Comparison of ENCODE assay signal across 1 cellular context in the genomic region with DNA sequence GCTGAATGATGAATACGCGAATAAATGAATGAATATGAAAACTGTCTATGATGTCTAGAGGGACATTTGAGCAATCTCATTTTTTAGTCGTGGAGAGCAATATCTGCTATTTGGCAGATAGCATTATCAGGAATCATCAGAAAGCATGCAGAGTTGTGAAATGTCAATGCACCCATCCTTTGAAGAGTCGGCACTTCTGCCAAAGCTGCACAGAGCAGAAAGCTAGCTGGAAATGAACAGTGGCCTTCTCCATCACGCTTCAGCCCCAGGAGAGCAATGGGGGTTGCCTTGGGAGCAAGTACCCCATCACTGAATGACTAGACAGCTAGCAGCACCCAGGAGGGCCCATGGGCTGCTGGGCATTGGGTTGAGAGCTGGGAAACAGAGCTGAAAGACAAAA.
TF ChIP-seq lines count a peak whose summit lies in the region.

No MANE protein-coding gene starts in this region.

TF ChIP-seq in H1, 55 proteins besides CTCF, POLR2A, EP300 and RAD21:
- TF ChIP-seq, protein P1, sequence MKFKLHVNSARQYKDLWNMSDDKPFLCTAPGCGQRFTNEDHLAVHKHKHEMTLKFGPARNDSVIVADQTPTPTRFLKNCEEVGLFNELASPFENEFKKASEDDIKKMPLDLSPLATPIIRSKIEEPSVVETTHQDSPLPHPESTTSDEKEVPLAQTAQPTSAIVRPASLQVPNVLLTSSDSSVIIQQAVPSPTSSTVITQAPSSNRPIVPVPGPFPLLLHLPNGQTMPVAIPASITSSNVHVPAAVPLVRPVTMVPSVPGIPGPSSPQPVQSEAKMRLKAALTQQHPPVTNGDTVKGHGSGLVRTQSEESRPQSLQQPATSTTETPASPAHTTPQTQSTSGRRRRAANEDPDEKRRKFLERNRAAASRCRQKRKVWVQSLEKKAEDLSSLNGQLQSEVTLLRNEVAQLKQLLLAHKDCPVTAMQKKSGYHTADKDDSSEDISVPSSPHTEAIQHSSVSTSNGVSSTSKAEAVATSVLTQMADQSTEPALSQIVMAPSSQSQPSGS (IDR thresholded peaks at IDR 0.05; ENCODE audit: low read length): no peak
- no peak for TF ChIP-seq CHD2 (IDR thresholded peaks at IDR 0.05; ENCODE audit: low read length)
